Comparison of ENCODE assay signal across 10 cellular contexts in genomic region chr7:109844362-109844761, GRCh38.
A peak's percentile ranks its signal among the peaks of the same experiment; 100 is the strongest.
DNase-seq lines count a peak whose midpoint lies in the region; ATAC-seq, FAIRE-seq and TF ChIP-seq lines count a peak whose summit lies in the region.
"Had no signal": no experiment of that assay in that cellular context is flagged by ENCODE, and none has a peak within 500 bp of the region (broad histone marks: within the 10 kb centered on the region; RNA-seq: fewer than 3 reads in every experiment).

No MANE protein-coding gene starts in this region.

- H3K27me3 ChIP-seq in endothelial cell of umbilical vein (ENCODE audit: control insufficient read depth in 2 of 2, insufficient read depth in 2 of 2, low read length in 2 of 2): no peaks in the 10 kb centered on the region
- no peaks in the 10 kb centered on the region for H3K27me3 ChIP-seq in tibial nerve

- H3K27ac ChIP-seq in endothelial cell of umbilical vein (ENCODE audit: insufficient read depth, low read depth, low read length): no peak overlapping the region
- H3K27ac ChIP-seq in tibial nerve: no peak overlapping the region

- peak; percentile 20 to 27 for TF ChIP-seq CTCF in endothelial cell of umbilical vein (IDR thresholded peaks at IDR 0.05; ENCODE audit: extremely low read depth in 1 of 2, insufficient read depth in 1 of 2, low read depth in 1 of 2, low read length in 2 of 2)
- peak in 3 of 5 experiments; percentile 10 to 23 (median 18) for TF ChIP-seq CTCF in tibial nerve (IDR thresholded peaks at IDR 0.05)

- H3K4me3 ChIP-seq in endothelial cell of umbilical vein (replicated peaks in 1 of 3; ENCODE audit: insufficient read depth in 1 of 3, low read depth in 1 of 3, low read length in 3 of 3) (no peak overlapping the region), tibial nerve (no peak overlapping the region)

- H3K4me1 Mint-ChIP-seq in activated naive CD4-positive, alpha-beta T cell treated with anti-CD3 and anti-CD28 coated beads for 36 hours (ENCODE audit: low read depth): no peaks in the 10 kb centered on the region
- no peaks in the 10 kb centered on the region for H3K4me1 Mint-ChIP-seq in activated naive CD4-positive, alpha-beta T cell treated with anti-CD3 and anti-CD28 coated beads, Interleukin-2, amount 10 ng/mL, durations not matched to agents 7 days and 5 days
- H3K4me1 Mint-ChIP-seq in activated T-helper 1 cell treated with anti-CD3 and anti-CD28 coated beads, Interleukin-12 subunit alpha, Interleukin-12 subunit beta, Interleukin-2, Interleukin-4 antibody, amounts not matched to agents 30 ng/mL and 10 ng/mL and 1 ng/mL, durations not matched to agents 14 hours and 24 hours and 36 hours (ENCODE audit: low read depth): no peaks in the 10 kb centered on the region
- H3K4me1 Mint-ChIP-seq: CD4-positive, alpha-beta memory T cell had no signal

- no peak overlapping the region for H2AFZ ChIP-seq in endothelial cell of umbilical vein (ENCODE audit: low read depth, low read length)

- TF ChIP-seq POLR2A in endothelial cell of umbilical vein (IDR thresholded peaks at IDR 0.05; ENCODE audit: low read depth, low read length) (no peak), tibial nerve (IDR thresholded peaks at IDR 0.05) (no peak)

- POLR2A ChIA-PET in endothelial cell of umbilical vein (lab: Charles Lee): no interaction called here

- peak; percentile 18 for DNase-seq in activated naive CD4-positive, alpha-beta T cell treated with anti-CD3 and anti-CD28 coated beads for 36 hours
- no peak for DNase-seq in activated naive CD4-positive, alpha-beta T cell treated with anti-CD3 and anti-CD28 coated beads, Interleukin-2, amount 10 ng/mL, durations not matched to agents 7 days and 5 days
- DNase-seq in NCI-H69 (lab: John Stamatoyannopoulos, UW): peak; percentile 71
- peak; percentile 29 for DNase-seq in endothelial cell of umbilical vein (ENCODE audit: low read depth, low spot score)
- no peak for DNase-seq in tibial nerve (ENCODE audit: low spot score in 2 of 2)
- no peak for DNase-seq in germinal center (ENCODE audit: low spot score)
- DNase-seq in activated T-helper 1 cell treated with anti-CD3 and anti-CD28 coated beads, Interleukin-12 subunit alpha, Interleukin-12 subunit beta, Interleukin-2, Interleukin-4 antibody, amounts not matched to agents 30 ng/mL and 10 ng/mL and 1 ng/mL, durations not matched to agents 14 hours and 24 hours and 36 hours (ENCODE audit: low spot score): no peak
- DNase-seq: effector CD8-positive, alpha-beta T cell had no signal

- no peak overlapping the region for H3K9ac ChIP-seq in endothelial cell of umbilical vein (replicated peaks; ENCODE audit: extremely low read depth, insufficient read depth, low read length)

- peaks cover 10% of the 10 kb centered on the region for H3K27me3 Mint-ChIP-seq in activated naive CD4-positive, alpha-beta T cell treated with anti-CD3 and anti-CD28 coated beads for 36 hours (ENCODE audit: low read depth)
- no peaks in the 10 kb centered on the region for H3K27me3 Mint-ChIP-seq in activated naive CD4-positive, alpha-beta T cell treated with anti-CD3 and anti-CD28 coated beads, Interleukin-2, amount 10 ng/mL, durations not matched to agents 7 days and 5 days
- no peaks in the 10 kb centered on the region for H3K27me3 Mint-ChIP-seq in activated T-helper 1 cell treated with anti-CD3 and anti-CD28 coated beads, Interleukin-12 subunit alpha, Interleukin-12 subunit beta, Interleukin-2, Interleukin-4 antibody, amounts not matched to agents 30 ng/mL and 10 ng/mL and 1 ng/mL, durations not matched to agents 14 hours and 24 hours and 36 hours (ENCODE audit: insufficient read depth)
- H3K27me3 Mint-ChIP-seq: CD4-positive, alpha-beta memory T cell had no signal

- H3K4me1 ChIP-seq in endothelial cell of umbilical vein (ENCODE audit: control insufficient read depth, extremely low read depth, insufficient read depth, low read length) (no peaks in the 10 kb centered on the region), tibial nerve (no peaks in the 10 kb centered on the region)

- no peak for ATAC-seq in GM19467 (IDR thresholded peaks at IDR 0.05; ENCODE audit: unreplicated experiment)

- TF ChIP-seq EP300 in tibial nerve (IDR thresholded peaks at IDR 0.05): no peak

- H3K9me3 ChIP-seq in endothelial cell of umbilical vein (replicated peaks; ENCODE audit: control insufficient read depth, insufficient read depth, low read length) (no peaks in the 10 kb centered on the region), tibial nerve (no peaks in the 10 kb centered on the region)

- H3K79me2 ChIP-seq in endothelial cell of umbilical vein (ENCODE audit: control insufficient read depth, insufficient read depth, low read length): no peaks in the 10 kb centered on the region

- dilution Hi-C loops in endothelial cell of umbilical vein (cut with MboI; ENCODE audit: extremely low pct_ligation_motif_present, low sequenced_read_pairs): no loop called here

- intact Hi-C loops in activated naive CD4-positive, alpha-beta T cell treated with anti-CD3 and anti-CD28 coated beads for 36 hours (cut with micrococcal nuclease): loop anchor here (1.0 to 10.0 kb wide), 5 partner anchors 598 to 1891 kb away; no protein-coding TSS in a partner anchor
- intact Hi-C loops in endothelial cell of umbilical vein (cut with micrococcal nuclease): loop anchor here (1.0 to 10.0 kb wide), 4 partner anchors 598 to 1890 kb away; no protein-coding TSS in a partner anchor
- intact Hi-C loops in activated T-helper 1 cell treated with anti-CD3 and anti-CD28 coated beads, Interleukin-12 subunit alpha, Interleukin-12 subunit beta, Interleukin-2, Interleukin-4 antibody, amounts not matched to agents 30 ng/mL and 10 ng/mL and 1 ng/mL, durations not matched to agents 14 hours and 24 hours and 36 hours (cut with micrococcal nuclease): loop anchor here (1.0 kb wide), 2 partner anchors 1642 to 1891 kb away; no protein-coding TSS in a partner anchor

- H3K9me1 ChIP-seq in endothelial cell of umbilical vein (replicated peaks; ENCODE audit: control insufficient read depth, extremely low read depth, insufficient read depth, low read length): no peaks in the 10 kb centered on the region

- H3K4me2 ChIP-seq in endothelial cell of umbilical vein (ENCODE audit: insufficient read depth, low read length): no peak overlapping the region

- no peak overlapping the region for H3K27ac Mint-ChIP-seq in activated naive CD4-positive, alpha-beta T cell treated with anti-CD3 and anti-CD28 coated beads for 36 hours
- no peak overlapping the region for H3K27ac Mint-ChIP-seq in activated naive CD4-positive, alpha-beta T cell treated with anti-CD3 and anti-CD28 coated beads, Interleukin-2, amount 10 ng/mL, durations not matched to agents 7 days and 5 days
- H3K27ac Mint-ChIP-seq in activated T-helper 1 cell treated with anti-CD3 and anti-CD28 coated beads, Interleukin-12 subunit alpha, Interleukin-12 subunit beta, Interleukin-2, Interleukin-4 antibody, amounts not matched to agents 30 ng/mL and 10 ng/mL and 1 ng/mL, durations not matched to agents 14 hours and 24 hours and 36 hours: no peak overlapping the region
- H3K27ac Mint-ChIP-seq: CD4-positive, alpha-beta memory T cell had no signal

- no TSS peak for BruUV-seq in endothelial cell of umbilical vein (replicated peaks; lab: Mats Ljungman, UMichigan)

- H3K36me3 ChIP-seq in endothelial cell of umbilical vein (ENCODE audit: control insufficient read depth in 2 of 2, extremely low read depth in 1 of 2, insufficient read depth in 2 of 2, low read length in 2 of 2) (no peaks in the 10 kb centered on the region), tibial nerve (no peaks in the 10 kb centered on the region)

- FAIRE-seq in endothelial cell of umbilical vein (lab: Jason Lieb, UNC): no peak

- CTCF ChIA-PET in activated naive CD4-positive, alpha-beta T cell treated with anti-CD3 and anti-CD28 coated beads for 36 hours (lab: Charles Lee): interaction anchor here (1.0 kb wide), 1 partner anchor 10 kb away, joined by 3 read pairs; no protein-coding TSS in a partner anchor
- CTCF ChIA-PET in activated naive CD4-positive, alpha-beta T cell treated with anti-CD3 and anti-CD28 coated beads, Interleukin-2, amount 10 ng/mL, durations not matched to agents 7 days and 5 days (lab: Charles Lee): interaction anchor here (1.0 to 1.1 kb wide), 2 partner anchors 324 to 1255 kb away, joined by 3 read pairs; no protein-coding TSS in a partner anchor
- CTCF ChIA-PET in endothelial cell of umbilical vein (lab: Charles Lee): interaction anchor here (1.0 to 1.2 kb wide), 2 partner anchors 598 to 1255 kb away, joined by 5 to 6 read pairs; no protein-coding TSS in a partner anchor

- H4K20me1 ChIP-seq in endothelial cell of umbilical vein (replicated peaks; ENCODE audit: control insufficient read depth, extremely low read depth, insufficient read depth, low read length): no peaks in the 10 kb centered on the region

- H3K9me3 Mint-ChIP-seq in activated naive CD4-positive, alpha-beta T cell treated with anti-CD3 and anti-CD28 coated beads for 36 hours: no peaks in the 10 kb centered on the region
- no peaks in the 10 kb centered on the region for H3K9me3 Mint-ChIP-seq in activated naive CD4-positive, alpha-beta T cell treated with anti-CD3 and anti-CD28 coated beads, Interleukin-2, amount 10 ng/mL, durations not matched to agents 7 days and 5 days
- H3K9me3 Mint-ChIP-seq in activated T-helper 1 cell treated with anti-CD3 and anti-CD28 coated beads, Interleukin-12 subunit alpha, Interleukin-12 subunit beta, Interleukin-2, Interleukin-4 antibody, amounts not matched to agents 30 ng/mL and 10 ng/mL and 1 ng/mL, durations not matched to agents 14 hours and 24 hours and 36 hours: no peaks in the 10 kb centered on the region
- H3K9me3 Mint-ChIP-seq: CD4-positive, alpha-beta memory T cell had no signal

- H3K36me3 Mint-ChIP-seq in activated naive CD4-positive, alpha-beta T cell treated with anti-CD3 and anti-CD28 coated beads for 36 hours (ENCODE audit: low read depth): no peaks in the 10 kb centered on the region
- H3K36me3 Mint-ChIP-seq in activated naive CD4-positive, alpha-beta T cell treated with anti-CD3 and anti-CD28 coated beads, Interleukin-2, amount 10 ng/mL, durations not matched to agents 7 days and 5 days: no peaks in the 10 kb centered on the region
- no peaks in the 10 kb centered on the region for H3K36me3 Mint-ChIP-seq in activated T-helper 1 cell treated with anti-CD3 and anti-CD28 coated beads, Interleukin-12 subunit alpha, Interleukin-12 subunit beta, Interleukin-2, Interleukin-4 antibody, amounts not matched to agents 30 ng/mL and 10 ng/mL and 1 ng/mL, durations not matched to agents 14 hours and 24 hours and 36 hours (ENCODE audit: low read depth)
- H3K36me3 Mint-ChIP-seq: CD4-positive, alpha-beta memory T cell had no signal

- no peak overlapping the region for H3K4me3 Mint-ChIP-seq in activated naive CD4-positive, alpha-beta T cell treated with anti-CD3 and anti-CD28 coated beads for 36 hours
- H3K4me3 Mint-ChIP-seq in activated naive CD4-positive, alpha-beta T cell treated with anti-CD3 and anti-CD28 coated beads, Interleukin-2, amount 10 ng/mL, durations not matched to agents 7 days and 5 days: no peak overlapping the region
- H3K4me3 Mint-ChIP-seq in activated T-helper 1 cell treated with anti-CD3 and anti-CD28 coated beads, Interleukin-12 subunit alpha, Interleukin-12 subunit beta, Interleukin-2, Interleukin-4 antibody, amounts not matched to agents 30 ng/mL and 10 ng/mL and 1 ng/mL, durations not matched to agents 14 hours and 24 hours and 36 hours: no peak overlapping the region
- H3K4me3 Mint-ChIP-seq: CD4-positive, alpha-beta memory T cell had no signal

Comparison
In these comparisons a context has a peak if more than half of its experiments do, and no peak if none do; other contexts are left out.
1. DNase-seq: peak in activated naive CD4-positive, alpha-beta T cell treated with anti-CD3 and anti-CD28 coated beads for 36 hours (single experiment), NCI-H69 (single experiment) and endothelial cell of umbilical vein (single experiment); none in activated naive CD4-positive, alpha-beta T cell treated with anti-CD3 and anti-CD28 coated beads, Interleukin-2, amount 10 ng/mL, durations not matched to agents 7 days and 5 days (single experiment), tibial nerve (0 of 2), germinal center (single experiment) and activated T-helper 1 cell treated with anti-CD3 and anti-CD28 coated beads, Interleukin-12 subunit alpha, Interleukin-12 subunit beta, Interleukin-2, Interleukin-4 antibody, amounts not matched to agents 30 ng/mL and 10 ng/mL and 1 ng/mL, durations not matched to agents 14 hours and 24 hours and 36 hours (single experiment).